Comparison of ENCODE assay signal across 11 cellular contexts in genomic region chr5:151703227-151703626, GRCh38. TPM values are rescaled to one million over a fixed set of nuclear protein-coding genes. Genes with fewer than 3 reads are reported as not detected.
DNase-seq lines count a peak whose midpoint lies in the region; ATAC-seq and TF ChIP-seq lines count a peak whose summit lies in the region.
"Had no signal": no experiment of that assay in that cellular context is flagged by ENCODE, and none has a peak within 500 bp of the region (broad histone marks: within the 10 kb centered on the region; RNA-seq: fewer than 3 reads in every experiment).

No MANE protein-coding gene starts in this region.

- H3K4me3 ChIP-seq in ascending aorta, result no peak overlapping the region
- H3K4me3 ChIP-seq: SK-N-MC had no signal

- H3K36me3 Mint-ChIP-seq in T-helper 2 cell treated with Interferon-gamma antibody and Interleukin-4, amounts not matched to agents 5 μg/mL and 100 μg/mL, for 36 hours (ENCODE audit: low read depth), result no peaks in the 10 kb centered on the region

- no peaks in the 10 kb centered on the region for H3K36me3 ChIP-seq in ascending aorta

- H3K4me1 Mint-ChIP-seq in T-helper 2 cell treated with Interferon-gamma antibody and Interleukin-4, amounts not matched to agents 5 μg/mL and 100 μg/mL, for 36 hours (ENCODE audit: low read depth), result no peaks in the 10 kb centered on the region

- no peak overlapping the region for H3K4me3 Mint-ChIP-seq in T-helper 2 cell treated with Interferon-gamma antibody and Interleukin-4, amounts not matched to agents 5 μg/mL and 100 μg/mL, for 36 hours

- H3K27me3 ChIP-seq in ascending aorta, result no peaks in the 10 kb centered on the region

- H3K9me3 Mint-ChIP-seq in T-helper 2 cell treated with Interferon-gamma antibody and Interleukin-4, amounts not matched to agents 5 μg/mL and 100 μg/mL, for 36 hours, result no peaks in the 10 kb centered on the region

- intact Hi-C loops in ascending aorta (cut with DNase I), result no loop called here

- H3K27me3 Mint-ChIP-seq in T-helper 2 cell treated with Interferon-gamma antibody and Interleukin-4, amounts not matched to agents 5 μg/mL and 100 μg/mL, for 36 hours (ENCODE audit: low read depth), result peaks cover 6% of the 10 kb centered on the region

- no peak for TF ChIP-seq CTCF in ascending aorta (IDR thresholded peaks at IDR 0.05)

- peaks cover 0 to 25% of the 10 kb centered on the region in 2 donors for H3K4me1 ChIP-seq in ascending aorta

- DNase-seq in ascending aorta (ENCODE audit: low spot score in 2 of 2) (no peak), NCI-H1930 (lab: John Stamatoyannopoulos, UW) (no peak), H4 (ENCODE audit: low spot score) (no peak), cerebellar nuclear complex (lab: John Stamatoyannopoulos, UW) (no peak)
- no peak for DNase-seq in T-helper 2 cell treated with Interferon-gamma antibody and Interleukin-4, amounts not matched to agents 5 μg/mL and 100 μg/mL, for 36 hours (ENCODE audit: low spot score)
- DNase-seq: activated gamma-delta T cell treated with Interleukin-2 at 50 U/mL for 16 hours, midbrain had no signal

- no peaks in the 10 kb centered on the region for H3K9me3 ChIP-seq in ascending aorta

- peak overlapping the region; percentile 76 to 91 for H3K27ac ChIP-seq in ascending aorta
- H3K27ac ChIP-seq: SK-N-MC had no signal

- peak; percentile 81 for ATAC-seq in GM18499 (IDR thresholded peaks at IDR 0.05; ENCODE audit: insufficient read depth, unreplicated experiment)
- peak; percentile 92 for ATAC-seq in GM21526 (IDR thresholded peaks at IDR 0.05; ENCODE audit: low FRiP score, unreplicated experiment)
- ATAC-seq in HG03378 (IDR thresholded peaks at IDR 0.05; ENCODE audit: unreplicated experiment), result peak; percentile 93

- H3K27ac Mint-ChIP-seq in T-helper 2 cell treated with Interferon-gamma antibody and Interleukin-4, amounts not matched to agents 5 μg/mL and 100 μg/mL, for 36 hours, result no peak overlapping the region

RNA-seq across cellular contexts. Expression of gene SPARC, which starts 16.5 kb away (rescaled TPM):
- total RNA-seq in ascending aorta, result 935 TPM
- total RNA-seq in H4 (2014; rRNA removed; shearing (Covaris generic)), result 319 and 472 TPM in 2 replicates

RNA-seq across cellular contexts. Expression of gene ATOX1, which starts 55.2 kb away (rescaled TPM):
- 179 TPM for total RNA-seq in ascending aorta
- total RNA-seq in H4 (2014; rRNA removed; shearing (Covaris generic)), result 85.3 and 121 TPM in 2 replicates
